In the genomic region with DNA sequence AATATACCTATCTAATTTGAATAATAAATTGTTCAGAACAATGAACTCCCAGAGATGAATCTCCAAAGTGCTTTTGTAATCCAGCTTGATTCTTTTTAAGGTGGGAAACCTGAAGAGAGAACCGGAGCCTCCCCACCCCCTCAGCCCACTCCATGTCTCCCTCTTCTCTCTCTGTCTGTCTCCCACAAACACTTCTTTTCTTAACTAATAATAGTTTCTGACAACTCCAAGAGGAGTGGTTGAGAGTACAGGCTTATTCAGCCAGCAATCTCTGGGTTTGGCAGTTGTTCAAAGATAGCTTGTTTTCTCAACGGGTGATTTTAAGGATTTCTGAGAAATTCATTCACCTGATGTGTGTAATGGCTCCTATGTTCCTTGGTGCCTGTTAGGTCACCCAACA, we compare ENCODE assay signal across 25 cellular contexts. TPM values are rescaled to one million over a fixed set of nuclear protein-coding genes. Genes with fewer than 3 reads are reported as not detected.
DNase-seq lines count a peak whose midpoint lies in the region; ATAC-seq and TF ChIP-seq lines count a peak whose summit lies in the region.
"Had no signal": no experiment of that assay in that cellular context is flagged by ENCODE, and none has a peak within 500 bp of the region (broad histone marks: within the 10 kb centered on the region; RNA-seq: fewer than 3 reads in every experiment).

No MANE protein-coding gene starts in this region.

- H3K36me3 Mint-ChIP-seq in endothelial cell (ENCODE audit: low read depth, unreplicated experiment) = no peaks in the 10 kb centered on the region
- H3K36me3 Mint-ChIP-seq in stimulated activated effector memory CD8-positive, alpha-beta T cell treated with anti-CD3 and anti-CD28 coated beads, Interleukin-12 subunit alpha, Interleukin-12 subunit beta, amount 100 ng/mL, for 72 hours = no peaks in the 10 kb centered on the region
- H3K36me3 Mint-ChIP-seq: CD14-positive monocyte; CD8-positive, alpha-beta memory T cell had no signal

- no peak overlapping the region for H3K27ac ChIP-seq in upper lobe of right lung
- H3K27ac ChIP-seq: A549; BLaER1 treated with 17β-estradiol and CSF1 and Interleukin-3, amounts not matched to agents 10 nM and 100 nM had no signal

- H3K27me3 ChIP-seq in upper lobe of right lung = no peaks in the 10 kb centered on the region
- H3K27me3 ChIP-seq: BE2C had no signal

- intact Hi-C loops in upper lobe of right lung (cut with DNase I) = no loop called here

- H3K9me3 Mint-ChIP-seq in endothelial cell (ENCODE audit: unreplicated experiment) = no peaks in the 10 kb centered on the region
- H3K9me3 Mint-ChIP-seq in stimulated activated effector memory CD8-positive, alpha-beta T cell treated with anti-CD3 and anti-CD28 coated beads, Interleukin-12 subunit alpha, Interleukin-12 subunit beta, amount 100 ng/mL, for 72 hours = no peaks in the 10 kb centered on the region
- H3K9me3 Mint-ChIP-seq: CD4-positive, alpha-beta T cell had no signal

- H3K4me3 Mint-ChIP-seq in endothelial cell (ENCODE audit: unreplicated experiment) = no peak overlapping the region
- H3K4me3 Mint-ChIP-seq in stimulated activated effector memory CD8-positive, alpha-beta T cell treated with anti-CD3 and anti-CD28 coated beads, Interleukin-12 subunit alpha, Interleukin-12 subunit beta, amount 100 ng/mL, for 72 hours = no peak overlapping the region
- H3K4me3 Mint-ChIP-seq: CD14-positive monocyte; CD4-positive, alpha-beta T cell; CD8-positive, alpha-beta memory T cell; GM23338; H9 had no signal

- H3K4me1 Mint-ChIP-seq in endothelial cell (ENCODE audit: unreplicated experiment) = peaks cover 22% of the 10 kb centered on the region
- H3K4me1 Mint-ChIP-seq in stimulated activated effector memory CD8-positive, alpha-beta T cell treated with anti-CD3 and anti-CD28 coated beads, Interleukin-12 subunit alpha, Interleukin-12 subunit beta, amount 100 ng/mL, for 72 hours = no peaks in the 10 kb centered on the region
- H3K4me1 Mint-ChIP-seq: CD14-positive monocyte, GM23338, H9 had no signal

- peak overlapping the region; percentile 82 for H3K27ac Mint-ChIP-seq in endothelial cell (ENCODE audit: unreplicated experiment)
- no peak overlapping the region for H3K27ac Mint-ChIP-seq in stimulated activated effector memory CD8-positive, alpha-beta T cell treated with anti-CD3 and anti-CD28 coated beads, Interleukin-12 subunit alpha, Interleukin-12 subunit beta, amount 100 ng/mL, for 72 hours
- H3K27ac Mint-ChIP-seq: CD14-positive monocyte; CD4-positive, alpha-beta T cell; CD8-positive, alpha-beta memory T cell; GM23338; H9 had no signal

- DNase-seq in OCI-M1 (lab: John Stamatoyannopoulos, UW) = peak; percentile 20
- peak; percentile 44 for DNase-seq in astrocyte of the hippocampus (ENCODE audit: low read depth, low spot score)
- DNase-seq in endothelial cell (ENCODE audit: low spot score) = no peak
- peak; percentile 4 for DNase-seq in iris pigment epithelial cell (ENCODE audit: low read depth)
- no peak for DNase-seq in NCI-H82 (lab: John Stamatoyannopoulos, UW)
- no peak for DNase-seq in NAMALWA (ENCODE audit: low spot score)
- DNase-seq in upper lobe of right lung = no peak
- DNase-seq in stimulated activated effector memory CD8-positive, alpha-beta T cell treated with anti-CD3 and anti-CD28 coated beads, Interleukin-12 subunit alpha, Interleukin-12 subunit beta, amount 100 ng/mL, for 72 hours (ENCODE audit: low spot score in 2 of 2) = no peak
- DNase-seq: 8988T; ACHN; AML-193; BE2C; CD4-positive, alpha-beta T cell; CD8-positive, alpha-beta memory T cell; DMS 273 treated with DMSO at 0.1 percent for 48 hours; DMS79; EL; GDM1; H9 had no signal

- H3K4me3 ChIP-seq in upper lobe of right lung = no peak overlapping the region
- H3K4me3 ChIP-seq: A549; BLaER1 treated with 17β-estradiol and CSF1 and Interleukin-3, amounts not matched to agents 10 nM and 100 nM; GM12878; GM23338 had no signal

- H3K36me3 ChIP-seq in upper lobe of right lung = no peaks in the 10 kb centered on the region
- H3K36me3 ChIP-seq: BE2C; BLaER1 treated with 17β-estradiol and CSF1 and Interleukin-3, amounts not matched to agents 10 nM and 100 nM had no signal

- H3K9me3 ChIP-seq in upper lobe of right lung = no peaks in the 10 kb centered on the region
- H3K9me3 ChIP-seq: A549, BE2C had no signal

- H3K27me3 Mint-ChIP-seq in endothelial cell (ENCODE audit: unreplicated experiment) = no peaks in the 10 kb centered on the region
- H3K27me3 Mint-ChIP-seq: CD4-positive, alpha-beta T cell; CD8-positive, alpha-beta memory T cell had no signal

- TF ChIP-seq CTCF in endothelial cell (IDR thresholded peaks at IDR 0.05; ENCODE audit: unreplicated experiment) (no peak), upper lobe of right lung (IDR thresholded peaks at IDR 0.05) (no peak)

- H3K4me1 ChIP-seq in upper lobe of right lung = no peaks in the 10 kb centered on the region
- H3K4me1 ChIP-seq: A549, BE2C had no signal

- ATAC-seq in upper lobe of right lung = no peak
- ATAC-seq in stimulated activated effector memory CD8-positive, alpha-beta T cell treated with anti-CD3 and anti-CD28 coated beads, Interleukin-12 subunit alpha, Interleukin-12 subunit beta, amount 100 ng/mL, for 72 hours = no peak
- ATAC-seq: A549, GM12878, GM23338, HCT116 had no signal

RNA-seq across cellular contexts. Expression of a gene that starts 23.4 kb away (rescaled TPM):
- not detected for total RNA-seq in endothelial cell (ENCODE audit: unreplicated experiment)
- not detected for total RNA-seq in upper lobe of right lung
- total RNA-seq: CD4-positive, alpha-beta T cell; CD8-positive, alpha-beta memory T cell; GM12878; GM23338; H9 had no signal

Comparison
In these comparisons a context has a peak if more than half of its experiments do, and no peak if none do; other contexts are left out.
1. DNase-seq: peak in OCI-M1 (single experiment), astrocyte of the hippocampus (single experiment) and iris pigment epithelial cell (single experiment); none in endothelial cell (single experiment), NCI-H82 (single experiment), NAMALWA (single experiment), upper lobe of right lung (single experiment) and stimulated activated effector memory CD8-positive, alpha-beta T cell treated with anti-CD3 and anti-CD28 coated beads, Interleukin-12 subunit alpha, Interleukin-12 subunit beta, amount 100 ng/mL, for 72 hours (0 of 2).